In genomic region chr12:77001181-77001758, GRCh38 we compare ENCODE assay signal across 13 cellular contexts.
"Had no signal": no experiment of that assay in that cellular context is flagged by ENCODE, and none has a peak within 500 bp of the region (broad histone marks: within the 10 kb centered on the region; RNA-seq: fewer than 3 reads in every experiment).

No MANE protein-coding gene starts in this region.

- H3K9me3 ChIP-seq: mucosa of descending colon had no signal

- ATAC-seq: esophagus mucosa; left lobe of liver; mucosa of descending colon; naive thymus-derived CD8-positive, alpha-beta T cell; sciatic nerve had no signal

- H3K27ac ChIP-seq: cardiac muscle cell had no signal

- H3K27me3 ChIP-seq: cardiac muscle cell had no signal

- H3K36me3 Mint-ChIP-seq: naive thymus-derived CD8-positive, alpha-beta T cell had no signal

- H3K36me3 ChIP-seq: cardiac muscle cell had no signal

- H3K4me1 Mint-ChIP-seq: naive thymus-derived CD8-positive, alpha-beta T cell had no signal

- H3K4me3 Mint-ChIP-seq: activated CD4-positive, alpha-beta T cell treated with anti-CD3 and anti-CD28 coated beads, Interleukin-2, amount 10 ng/mL, durations not matched to agents 24 days and 14 days; activated naive CD4-positive, alpha-beta T cell treated with anti-CD3 and anti-CD28 coated beads for 36 hours; activated T-helper 1 cell treated with anti-CD3 and anti-CD28 coated beads, Interleukin-12 subunit alpha, Interleukin-12 subunit beta, Interleukin-2, Interleukin-4 antibody, amounts not matched to agents 30 ng/mL and 10 ng/mL and 1 ng/mL, durations not matched to agents 14 hours and 24 hours and 36 hours; naive thymus-derived CD8-positive, alpha-beta T cell had no signal

- H3K9me3 Mint-ChIP-seq: activated CD4-positive, alpha-beta T cell treated with anti-CD3 and anti-CD28 coated beads, Interleukin-2, amount 10 ng/mL, durations not matched to agents 24 days and 14 days; activated naive CD4-positive, alpha-beta T cell treated with anti-CD3 and anti-CD28 coated beads for 36 hours; activated T-helper 1 cell treated with anti-CD3 and anti-CD28 coated beads, Interleukin-12 subunit alpha, Interleukin-12 subunit beta, Interleukin-2, Interleukin-4 antibody, amounts not matched to agents 30 ng/mL and 10 ng/mL and 1 ng/mL, durations not matched to agents 14 hours and 24 hours and 36 hours; naive thymus-derived CD8-positive, alpha-beta T cell had no signal

- DNase-seq: activated CD4-positive, alpha-beta T cell treated with anti-CD3 and anti-CD28 coated beads, Interleukin-2, amount 10 ng/mL, durations not matched to agents 24 days and 14 days; activated naive CD4-positive, alpha-beta T cell treated with anti-CD3 and anti-CD28 coated beads for 36 hours; foreskin fibroblast; mammary epithelial cell; mucosa of descending colon; naive thymus-derived CD8-positive, alpha-beta T cell; stimulated activated naive CD4-positive, alpha-beta T cell; substantia nigra had no signal

- H3K4me3 ChIP-seq: cardiac muscle cell, mucosa of descending colon had no signal

- H3K27ac Mint-ChIP-seq: activated CD4-positive, alpha-beta T cell treated with anti-CD3 and anti-CD28 coated beads, Interleukin-2, amount 10 ng/mL, durations not matched to agents 24 days and 14 days; activated naive CD4-positive, alpha-beta T cell treated with anti-CD3 and anti-CD28 coated beads for 36 hours; activated T-helper 1 cell treated with anti-CD3 and anti-CD28 coated beads, Interleukin-12 subunit alpha, Interleukin-12 subunit beta, Interleukin-2, Interleukin-4 antibody, amounts not matched to agents 30 ng/mL and 10 ng/mL and 1 ng/mL, durations not matched to agents 14 hours and 24 hours and 36 hours; naive thymus-derived CD8-positive, alpha-beta T cell had no signal
